ENCODE assay signal across 13 cellular contexts in genomic region chr12:28035483-28035882, GRCh38.
DNase-seq lines count a peak whose midpoint lies in the region; TF ChIP-seq lines count a peak whose summit lies in the region.
"Had no signal": no experiment of that assay in that cellular context is flagged by ENCODE, and none has a peak within 500 bp of the region (broad histone marks: within the 10 kb centered on the region; RNA-seq: fewer than 3 reads in every experiment).

No MANE protein-coding gene starts in this region.

- TF ChIP-seq POLR2A in ovary (IDR thresholded peaks at IDR 0.05), result no peak

- TF ChIP-seq EP300 in ovary (IDR thresholded peaks at IDR 0.05), result no peak

- H3K4me3 ChIP-seq in astrocyte of the spinal cord (ENCODE audit: low read depth, low read length), result no peak overlapping the region
- no peak overlapping the region for H3K4me3 ChIP-seq in ovary

- H3K27ac ChIP-seq in ovary, result no peak overlapping the region

- DNase-seq in EH (ENCODE audit: low read depth) (peak; percentile 73), NCI-H2171 (lab: John Stamatoyannopoulos, UW) (peak; percentile 64), astrocyte of the spinal cord (ENCODE audit: low read depth, low spot score) (peak; percentile 63), hepatic stellate cell (ENCODE audit: low spot score) (peak; percentile 13), NCI-H2227 treated with DMSO at 0.1 percent for 48 hours (lab: John Stamatoyannopoulos, UW) (no peak), ovary (no peak), AG08396 (ENCODE audit: low spot score) (no peak)
- no peak for DNase-seq in activated CD4-positive, alpha-beta T cell treated with anti-CD3 and anti-CD28 coated beads for 4 hours
- DNase-seq: activated B cell treated with CpG ODN at 0.5 μM for 24 hours; CD4-positive, CD25-positive, alpha-beta regulatory T cell; glutamatergic neuron; NCI-H187 treated with DMSO at 0.1 percent for 48 hours; occipital lobe had no signal

- H3K36me3 ChIP-seq in ovary, result no peaks in the 10 kb centered on the region

- intact Hi-C loops in ovary (cut with DNase I), result no loop called here

- H3K4me1 ChIP-seq in ovary (ENCODE audit: insufficient read depth), result no peaks in the 10 kb centered on the region

- WGBS in ovary, 3 donors, result 38 to 48% (median 47%) methylated on average over 1 of the region's 1 CpG

- H3K9me3 ChIP-seq in ovary, result no peaks in the 10 kb centered on the region

- TF ChIP-seq CTCF in astrocyte of the spinal cord (IDR thresholded peaks at IDR 0.05; ENCODE audit: low read depth, low read length) (no peak), ovary (IDR thresholded peaks at IDR 0.05) (no peak)

- H3K27me3 ChIP-seq in ovary, result no peaks in the 10 kb centered on the region

- in situ Hi-C loops in astrocyte of the spinal cord (cut with HindIII; ENCODE audit: low sequenced_read_pairs), result no loop called here

Comparison
In these comparisons a context has a peak if more than half of its experiments do, and no peak if none do; other contexts are left out.
1. DNase-seq: peak in EH (single experiment), NCI-H2171 (single experiment), astrocyte of the spinal cord (single experiment) and hepatic stellate cell (single experiment); none in NCI-H2227 treated with DMSO at 0.1 percent for 48 hours (single experiment), ovary (0 of 5), activated CD4-positive, alpha-beta T cell treated with anti-CD3 and anti-CD28 coated beads for 4 hours (0 of 2) and AG08396 (single experiment).